2 cellular contexts compared by ENCODE assay signal in the genomic region with DNA sequence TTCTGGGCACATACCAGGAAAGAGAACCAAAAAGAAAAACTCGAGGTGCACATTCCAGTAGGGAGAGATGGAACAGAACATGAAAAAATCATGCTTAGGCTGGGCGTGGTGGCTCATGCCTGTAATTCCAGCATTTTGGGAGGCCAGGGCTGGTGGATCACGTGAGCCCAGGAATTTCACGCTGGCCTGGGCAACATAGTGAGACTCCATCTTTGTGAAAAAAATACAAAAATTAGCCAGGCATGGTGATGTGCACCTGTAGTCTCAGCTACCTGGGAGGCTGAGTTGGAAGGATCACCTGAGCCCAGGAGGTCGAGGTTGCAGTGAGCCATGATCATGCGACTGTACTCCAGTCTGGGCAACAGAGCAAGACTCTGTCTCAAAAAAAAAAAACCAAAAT.
A peak's percentile ranks its signal among the peaks of the same experiment; 100 is the strongest.
TF ChIP-seq lines count a peak whose summit lies in the region.

No MANE protein-coding gene starts in this region.

TF ChIP-seq in WTC11, 78 proteins besides CTCF, POLR2A, EP300 and RAD21:
- TF ChIP-seq ZNF121 (CRISPR knock-in tag; IDR thresholded peaks at IDR 0.05) = peak; percentile 98

TF ChIP-seq in HepG2, 621 proteins besides CTCF, POLR2A, EP300 and RAD21:
- peak; percentile 57 for TF ChIP-seq ZNF121 (CRISPR knock-in tag; IDR thresholded peaks at IDR 0.05)
